Comparison of ENCODE assay signal across 22 cellular contexts in genomic region chr14:69118313-69118712, GRCh38.
"Had no signal": no experiment of that assay in that cellular context is flagged by ENCODE, and none has a peak within 500 bp of the region (broad histone marks: within the 10 kb centered on the region; RNA-seq: fewer than 3 reads in every experiment).

No MANE protein-coding gene starts in this region.

- H3K27ac ChIP-seq: adrenal gland, ovary, psoas muscle, thyroid gland had no signal

- H3K4me1 Mint-ChIP-seq: mesothelial cell of epicardium, neural crest cell had no signal

- H3K9me3 ChIP-seq: adrenal gland, ovary, psoas muscle, thyroid gland had no signal

- DNase-seq: activated CD4-positive, alpha-beta memory T cell treated with anti-CD3 and anti-CD28 coated beads for 36 hours; activated CD4-positive, alpha-beta T cell treated with anti-CD3 and anti-CD28 coated beads for 4 hours; activated gamma-delta T cell; activated T-cell treated with anti-CD3 and anti-CD28 coated beads, Interleukin-2, amount 50 U/mL, for 1 hour; adrenal gland; cerebellar nuclear complex; cortex of kidney; head of caudate nucleus; ovary; psoas muscle; right cardiac atrium; small intestine; stimulated activated CD4-positive, alpha-beta T cell treated with anti-CD3 and anti-CD28 coated beads, Interleukin-15, amount 100 ng/mL, for 24 hours; stimulated activated CD4-positive, alpha-beta T cell treated with anti-CD3 and anti-CD28 coated beads, Interleukin-2, amount 100 ng/mL, for 48 hours; thyroid gland had no signal

- ATAC-seq: left lobe of liver; psoas muscle; right cardiac atrium; stimulated activated effector memory CD8-positive, alpha-beta T cell treated with anti-CD3 and anti-CD28 coated beads, Interleukin-12 subunit alpha, Interleukin-12 subunit beta, amount 100 ng/mL, for 72 hours had no signal

- H3K36me3 ChIP-seq: ovary had no signal

- H3K9me3 Mint-ChIP-seq: activated CD4-positive, alpha-beta memory T cell treated with anti-CD3 and anti-CD28 coated beads for 36 hours; mesothelial cell of epicardium; neural crest cell; stimulated activated effector memory CD8-positive, alpha-beta T cell treated with anti-CD3 and anti-CD28 coated beads, Interleukin-12 subunit alpha, Interleukin-12 subunit beta, amount 100 ng/mL, for 72 hours had no signal

- H3K4me3 ChIP-seq: adrenal gland, lung, ovary, psoas muscle, thyroid gland had no signal

- H3K4me3 Mint-ChIP-seq: activated CD4-positive, alpha-beta memory T cell treated with anti-CD3 and anti-CD28 coated beads for 36 hours; mesothelial cell of epicardium; neural crest cell; stimulated activated effector memory CD8-positive, alpha-beta T cell treated with anti-CD3 and anti-CD28 coated beads, Interleukin-12 subunit alpha, Interleukin-12 subunit beta, amount 100 ng/mL, for 72 hours had no signal

- H3K27ac Mint-ChIP-seq: activated CD4-positive, alpha-beta memory T cell treated with anti-CD3 and anti-CD28 coated beads for 36 hours; mesothelial cell of epicardium; stimulated activated effector memory CD8-positive, alpha-beta T cell treated with anti-CD3 and anti-CD28 coated beads, Interleukin-12 subunit alpha, Interleukin-12 subunit beta, amount 100 ng/mL, for 72 hours had no signal

- FAIRE-seq: endometrium, keratinocyte had no signal

- H3K4me1 ChIP-seq: psoas muscle, thyroid gland had no signal

- H3K27me3 ChIP-seq: adrenal gland, ovary, thyroid gland had no signal

- H3K27me3 Mint-ChIP-seq: activated CD4-positive, alpha-beta memory T cell treated with anti-CD3 and anti-CD28 coated beads for 36 hours had no signal
